1 cellular context compared by ENCODE assay signal in the genomic region with DNA sequence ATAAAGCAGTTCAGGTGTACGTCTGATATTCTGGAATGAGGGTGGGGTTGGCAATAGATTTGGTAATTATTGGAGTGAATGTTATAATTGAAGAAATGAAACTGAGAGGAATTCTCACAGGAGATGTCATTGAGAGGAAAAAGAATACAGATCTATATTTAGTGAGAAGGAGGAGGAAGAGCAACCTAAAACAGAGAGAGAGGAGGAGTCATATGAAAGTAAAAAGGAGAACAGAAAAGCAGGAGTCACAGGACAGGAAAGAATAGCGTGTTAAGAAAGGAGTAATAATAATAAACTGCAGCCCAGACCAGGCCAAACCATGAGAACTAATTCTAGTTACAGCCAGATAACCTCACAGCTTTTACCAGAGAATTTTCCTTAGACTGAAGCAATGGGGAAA.
A peak's percentile ranks its signal among the peaks of the same experiment; 100 is the strongest.
TF ChIP-seq lines count a peak whose summit lies in the region.

No MANE protein-coding gene starts in this region.

TF ChIP-seq in GM12878, 131 proteins besides CTCF, POLR2A, EP300 and RAD21 (continued from another document and continues in another):
- TF ChIP-seq, protein P1, sequence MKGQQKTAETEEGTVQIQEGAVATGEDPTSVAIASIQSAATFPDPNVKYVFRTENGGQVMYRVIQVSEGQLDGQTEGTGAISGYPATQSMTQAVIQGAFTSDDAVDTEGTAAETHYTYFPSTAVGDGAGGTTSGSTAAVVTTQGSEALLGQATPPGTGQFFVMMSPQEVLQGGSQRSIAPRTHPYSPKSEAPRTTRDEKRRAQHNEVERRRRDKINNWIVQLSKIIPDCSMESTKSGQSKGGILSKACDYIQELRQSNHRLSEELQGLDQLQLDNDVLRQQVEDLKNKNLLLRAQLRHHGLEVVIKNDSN (IDR thresholded peaks at IDR 0.05; ENCODE audit: borderline replicate concordance, extremely low read length, insufficient read depth, low read depth, low read length) = no peak
- TF ChIP-seq RUNX3 (IDR thresholded peaks at IDR 0.05; ENCODE audit: low read length) (0 out of 2 replicates have a peak, but pooled peaks have one; percentile 32), SPI1 (IDR thresholded peaks at IDR 0.05; ENCODE audit: borderline replicate concordance, insufficient read depth, low read depth, low read length) (peak; percentile 78), ZNF24 (IDR thresholded peaks at IDR 0.05) (peak; percentile 68; the same call in 1 of the 2 replicates), PBX3 (IDR thresholded peaks at IDR 0.05; ENCODE audit: insufficient replicate concordance, low read depth, low read length) (no peak), JUNB (IDR thresholded peaks at IDR 0.05) (no peak; the same call in 1 of the 2 replicates), MLLT1 (IDR thresholded peaks at IDR 0.05) (no peak), LARP7 (IDR thresholded peaks at IDR 0.05) (no peak), IRF4 (IDR thresholded peaks at IDR 0.05; ENCODE audit: low read depth, low read length) (0 out of 2 replicates have a peak, but pooled peaks have one; percentile 13), ESRRA (IDR thresholded peaks at IDR 0.05; ENCODE audit: low read length) (no peak), POLR2AphosphoS2 (IDR thresholded peaks at IDR 0.05; ENCODE audit: low read depth, low read length) (no peak), NR2F1 (conservative IDR thresholded peaks at IDR 0.05) (no peak), ZNF687 (IDR thresholded peaks at IDR 0.05) (no peak), ATF7 (IDR thresholded peaks at IDR 0.05; ENCODE audit: low read depth) (peak; percentile 73), RAD51 (IDR thresholded peaks at IDR 0.05) (no peak), BACH1 (IDR thresholded peaks at IDR 0.05; ENCODE audit: borderline replicate concordance) (no peak), IKZF2 (IDR thresholded peaks at IDR 0.05) (peak; percentile 95 to 96), GATAD2B (conservative IDR thresholded peaks at IDR 0.05; ENCODE audit: low read depth) (no peak), SRF (IDR thresholded peaks at IDR 0.05; ENCODE audit: low read depth in 2 of 2, low read length in 2 of 2) (no peak), CHD1 (IDR thresholded peaks at IDR 0.05; ENCODE audit: low read depth, low read length) (no peak), GABPA (IDR thresholded peaks at IDR 0.05; ENCODE audit: low read depth) (no peak), HDGF (IDR thresholded peaks at IDR 0.05) (no peak), BHLHE40 (IDR thresholded peaks at IDR 0.05; ENCODE audit: borderline replicate concordance in 1 of 2, low read depth in 2 of 2, low read length in 1 of 2) (peak; percentile 8 to 12; a peak in 1 of 4 replicates), POU2F2 (IDR thresholded peaks at IDR 0.05; ENCODE audit: borderline replicate concordance, low read depth, low read length) (no peak), NRF1 (conservative IDR thresholded peaks at IDR 0.05; ENCODE audit: low read depth, low read length) (no peak), FOXM1 (IDR thresholded peaks at IDR 0.05; ENCODE audit: low read depth, low read length) (0 out of 2 replicates have a peak, but pooled peaks have one; percentile 43), NR2C2 (IDR thresholded peaks at IDR 0.05; ENCODE audit: borderline replicate concordance, control insufficient read depth, insufficient read length, low read depth) (no peak), SREBF2 (IDR thresholded peaks at IDR 0.05; ENCODE audit: low read length) (no peak), TBL1XR1 (IDR thresholded peaks at IDR 0.05; ENCODE audit: low read depth, low read length) (no peak), SP1 (IDR thresholded peaks at IDR 0.05; ENCODE audit: low read depth, low read length) (no peak), FOS (IDR thresholded peaks at IDR 0.05; ENCODE audit: borderline replicate concordance, extremely low read depth, insufficient read length) (no peak), WRNIP1 (IDR thresholded peaks at IDR 0.05; ENCODE audit: borderline replicate concordance, low read depth, low read length) (no peak), SMC3 (IDR thresholded peaks at IDR 0.05; ENCODE audit: borderline replicate concordance, low read length) (no peak), RB1 (IDR thresholded peaks at IDR 0.05; ENCODE audit: borderline replicate concordance) (no peak), CREM (IDR thresholded peaks at IDR 0.05; ENCODE audit: low read depth) (peak; percentile 30; the same call in 1 of the 2 replicates), CBX3 (IDR thresholded peaks at IDR 0.05; ENCODE audit: borderline replicate concordance, low read depth) (no peak), PAX8 (IDR thresholded peaks at IDR 0.05) (no peak), TAF1 (IDR thresholded peaks at IDR 0.05; ENCODE audit: borderline replicate concordance, low read depth, low read length) (no peak), YY1 (IDR thresholded peaks at IDR 0.05; ENCODE audit: low read depth, low read length) (no peak), MEF2B (IDR thresholded peaks at IDR 0.05; ENCODE audit: partially characterized antibody, poor library complexity, severe bottlenecking) (peak; percentile 59), SUPT20H (IDR thresholded peaks at IDR 0.05; ENCODE audit: borderline replicate concordance, control insufficient read depth, low read depth, low read length) (no peak), E2F4 (IDR thresholded peaks at IDR 0.05; ENCODE audit: low read depth, low read length) (no peak), NR2C1 (IDR thresholded peaks at IDR 0.05) (no peak)
- TF ChIP-seq, protein P2, sequence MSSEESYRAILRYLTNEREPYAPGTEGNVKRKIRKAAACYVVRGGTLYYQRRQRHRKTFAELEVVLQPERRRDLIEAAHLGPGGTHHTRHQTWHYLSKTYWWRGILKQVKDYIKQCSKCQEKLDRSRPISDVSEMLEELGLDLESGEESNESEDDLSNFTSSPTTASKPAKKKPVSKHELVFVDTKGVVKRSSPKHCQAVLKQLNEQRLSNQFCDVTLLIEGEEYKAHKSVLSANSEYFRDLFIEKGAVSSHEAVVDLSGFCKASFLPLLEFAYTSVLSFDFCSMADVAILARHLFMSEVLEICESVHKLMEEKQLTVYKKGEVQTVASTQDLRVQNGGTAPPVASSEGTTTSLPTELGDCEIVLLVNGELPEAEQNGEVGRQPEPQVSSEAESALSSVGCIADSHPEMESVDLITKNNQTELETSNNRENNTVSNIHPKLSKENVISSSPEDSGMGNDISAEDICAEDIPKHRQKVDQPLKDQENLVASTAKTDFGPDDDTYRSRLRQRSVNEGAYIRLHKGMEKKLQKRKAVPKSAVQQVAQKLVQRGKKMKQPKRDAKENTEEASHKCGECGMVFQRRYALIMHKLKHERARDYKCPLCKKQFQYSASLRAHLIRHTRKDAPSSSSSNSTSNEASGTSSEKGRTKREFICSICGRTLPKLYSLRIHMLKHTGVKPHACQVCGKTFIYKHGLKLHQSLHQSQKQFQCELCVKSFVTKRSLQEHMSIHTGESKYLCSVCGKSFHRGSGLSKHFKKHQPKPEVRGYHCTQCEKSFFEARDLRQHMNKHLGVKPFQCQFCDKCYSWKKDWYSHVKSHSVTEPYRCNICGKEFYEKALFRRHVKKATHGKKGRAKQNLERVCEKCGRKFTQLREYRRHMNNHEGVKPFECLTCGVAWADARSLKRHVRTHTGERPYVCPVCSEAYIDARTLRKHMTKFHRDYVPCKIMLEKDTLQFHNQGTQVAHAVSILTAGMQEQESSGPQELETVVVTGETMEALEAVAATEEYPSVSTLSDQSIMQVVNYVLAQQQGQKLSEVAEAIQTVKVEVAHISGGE (CRISPR knock-in tag; IDR thresholded peaks at IDR 0.05) = no peak
- TF ChIP-seq, protein P3, sequence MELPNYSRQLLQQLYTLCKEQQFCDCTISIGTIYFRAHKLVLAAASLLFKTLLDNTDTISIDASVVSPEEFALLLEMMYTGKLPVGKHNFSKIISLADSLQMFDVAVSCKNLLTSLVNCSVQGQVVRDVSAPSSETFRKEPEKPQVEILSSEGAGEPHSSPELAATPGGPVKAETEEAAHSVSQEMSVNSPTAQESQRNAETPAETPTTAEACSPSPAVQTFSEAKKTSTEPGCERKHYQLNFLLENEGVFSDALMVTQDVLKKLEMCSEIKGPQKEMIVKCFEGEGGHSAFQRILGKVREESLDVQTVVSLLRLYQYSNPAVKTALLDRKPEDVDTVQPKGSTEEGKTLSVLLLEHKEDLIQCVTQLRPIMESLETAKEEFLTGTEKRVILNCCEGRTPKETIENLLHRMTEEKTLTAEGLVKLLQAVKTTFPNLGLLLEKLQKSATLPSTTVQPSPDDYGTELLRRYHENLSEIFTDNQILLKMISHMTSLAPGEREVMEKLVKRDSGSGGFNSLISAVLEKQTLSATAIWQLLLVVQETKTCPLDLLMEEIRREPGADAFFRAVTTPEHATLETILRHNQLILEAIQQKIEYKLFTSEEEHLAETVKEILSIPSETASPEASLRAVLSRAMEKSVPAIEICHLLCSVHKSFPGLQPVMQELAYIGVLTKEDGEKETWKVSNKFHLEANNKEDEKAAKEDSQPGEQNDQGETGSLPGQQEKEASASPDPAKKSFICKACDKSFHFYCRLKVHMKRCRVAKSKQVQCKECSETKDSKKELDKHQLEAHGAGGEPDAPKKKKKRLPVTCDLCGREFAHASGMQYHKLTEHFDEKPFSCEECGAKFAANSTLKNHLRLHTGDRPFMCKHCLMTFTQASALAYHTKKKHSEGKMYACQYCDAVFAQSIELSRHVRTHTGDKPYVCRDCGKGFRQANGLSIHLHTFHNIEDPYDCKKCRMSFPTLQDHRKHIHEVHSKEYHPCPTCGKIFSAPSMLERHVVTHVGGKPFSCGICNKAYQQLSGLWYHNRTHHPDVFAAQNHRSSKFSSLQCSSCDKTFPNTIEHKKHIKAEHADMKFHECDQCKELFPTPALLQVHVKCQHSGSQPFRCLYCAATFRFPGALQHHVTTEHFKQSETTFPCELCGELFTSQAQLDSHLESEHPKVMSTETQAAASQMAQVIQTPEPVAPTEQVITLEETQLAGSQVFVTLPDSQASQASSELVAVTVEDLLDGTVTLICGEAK (IDR thresholded peaks at IDR 0.05; ENCODE audit: borderline replicate concordance) = no peak
- TF ChIP-seq, protein P4, sequence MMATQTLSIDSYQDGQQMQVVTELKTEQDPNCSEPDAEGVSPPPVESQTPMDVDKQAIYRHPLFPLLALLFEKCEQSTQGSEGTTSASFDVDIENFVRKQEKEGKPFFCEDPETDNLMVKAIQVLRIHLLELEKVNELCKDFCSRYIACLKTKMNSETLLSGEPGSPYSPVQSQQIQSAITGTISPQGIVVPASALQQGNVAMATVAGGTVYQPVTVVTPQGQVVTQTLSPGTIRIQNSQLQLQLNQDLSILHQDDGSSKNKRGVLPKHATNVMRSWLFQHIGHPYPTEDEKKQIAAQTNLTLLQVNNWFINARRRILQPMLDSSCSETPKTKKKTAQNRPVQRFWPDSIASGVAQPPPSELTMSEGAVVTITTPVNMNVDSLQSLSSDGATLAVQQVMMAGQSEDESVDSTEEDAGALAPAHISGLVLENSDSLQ (IDR thresholded peaks at IDR 0.05) = no peak
